In the genomic region with DNA sequence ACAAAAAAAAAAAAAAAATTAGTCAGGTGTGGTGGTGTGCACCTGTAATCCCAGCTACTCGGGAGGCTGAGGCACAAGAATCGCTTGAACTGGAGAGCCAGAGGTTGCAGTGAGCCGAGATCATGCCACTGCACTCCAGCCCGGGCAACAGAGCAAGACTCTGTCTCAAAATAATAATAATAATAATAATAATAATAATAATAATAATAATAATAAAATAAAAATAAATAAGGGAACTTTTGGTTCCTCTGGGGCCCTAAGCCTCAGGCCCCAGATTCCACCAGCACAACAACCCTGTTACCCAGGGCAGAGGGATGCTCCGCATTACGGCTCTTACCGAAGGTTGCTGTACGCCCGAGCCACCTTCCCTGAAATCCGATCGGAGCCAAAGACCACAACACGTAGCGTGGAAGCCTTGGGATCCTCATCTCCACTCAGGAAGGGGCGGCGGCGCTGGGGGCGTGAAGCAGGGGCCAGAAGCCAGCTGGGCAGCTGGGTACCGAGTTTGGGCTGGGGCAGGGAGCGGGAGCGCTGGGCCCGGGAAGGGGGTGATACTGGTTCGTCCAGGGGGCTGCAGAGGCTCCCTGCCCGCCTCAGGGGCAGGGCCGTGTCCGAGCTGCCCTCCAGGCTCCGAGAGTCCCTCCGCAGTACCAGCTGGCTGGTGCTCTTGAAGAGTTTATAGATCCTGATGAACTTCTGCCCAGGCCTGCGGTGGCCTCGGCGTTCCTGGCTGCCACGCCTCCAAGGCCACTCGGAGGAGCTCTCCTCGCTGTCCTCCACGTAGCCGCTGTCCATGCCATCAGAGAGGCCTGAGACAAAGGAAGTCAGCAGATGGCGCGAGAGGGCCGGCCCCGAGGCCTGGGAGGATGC, we compare ENCODE assay signal across 12 cellular contexts. TPM values are rescaled to one million over a fixed set of nuclear protein-coding genes. Genes with fewer than 3 reads are reported as not detected.
DNase-seq lines count a peak whose midpoint lies in the region; ATAC-seq, FAIRE-seq and TF ChIP-seq lines count a peak whose summit lies in the region.
"Had no signal": no experiment of that assay in that cellular context is flagged by ENCODE, and none has a peak within 500 bp of the region (broad histone marks: within the 10 kb centered on the region; RNA-seq: fewer than 3 reads in every experiment).

No MANE protein-coding gene starts in this region.

- no peak overlapping the region for H3K14ac ChIP-seq in IMR-90 (replicated peaks; ENCODE audit: low read depth, low read length)

- H4K8ac ChIP-seq in IMR-90 (ENCODE audit: low read depth in 2 of 2, low read length in 2 of 2), result no peak overlapping the region

- H3K27ac ChIP-seq in IMR-90 (ENCODE audit: insufficient read depth, low read length) (no peak overlapping the region), HepG2 (ENCODE audit: extremely low read length, insufficient read depth, low read length) (no peak overlapping the region)
- H3K27ac ChIP-seq: VCaP had no signal

- no peak overlapping the region for H2BK15ac ChIP-seq in IMR-90 (ENCODE audit: low read depth, low read length)

- no peak overlapping the region for H3K4ac ChIP-seq in IMR-90 (ENCODE audit: low read depth, low read length)

- H3K36me3 ChIP-seq in IMR-90 (ENCODE audit: control insufficient read depth, insufficient read depth, low read length) (no peaks in the 10 kb centered on the region), HepG2 (replicated peaks in 1 of 2; ENCODE audit: control insufficient read depth in 1 of 2, insufficient read depth in 2 of 2, low read length in 2 of 2) (no peaks in the 10 kb centered on the region)

- CTCF ChIA-PET in IMR-90 (lab: Yijun Ruan, JAX), result interaction anchor here (0.5 to 0.9 kb wide), 2 partner anchors 46 to 634 kb away, joined by 3 to 4 read pairs; no protein-coding TSS in a partner anchor
- CTCF ChIA-PET in HepG2 (lab: Yijun Ruan, JAX; ENCODE audit: low intra/inter-chr PET ratio, low total read pairs), result no interaction called here

- no peak overlapping the region for H2BK120ac ChIP-seq in IMR-90 (ENCODE audit: low read depth, low read length)

- H3K18ac ChIP-seq in IMR-90 (ENCODE audit: low read depth, low read length), result no peak overlapping the region

- H3K79me2 ChIP-seq in HepG2 (ENCODE audit: insufficient read depth, low read length), result no peaks in the 10 kb centered on the region

- H3K9me1 ChIP-seq in IMR-90 (ENCODE audit: insufficient read depth, low read length), result no peaks in the 10 kb centered on the region

- FAIRE-seq in HepG2 (lab: Jason Lieb, UNC), result no peak

- H3K27me3 ChIP-seq in IMR-90 (ENCODE audit: control insufficient read depth, insufficient read depth, low read length) (no peaks in the 10 kb centered on the region), HepG2 (ENCODE audit: control insufficient read depth in 1 of 2, insufficient read depth in 2 of 2, low read length in 2 of 2) (peaks cover 7 to 24% of the 10 kb centered on the region in 2 experiments; a peak in 3 of 5 replicates)

- H3K36me3 Mint-ChIP-seq in effector memory CD8-positive, alpha-beta T cell (ENCODE audit: insufficient read depth), result peaks cover 77% of the 10 kb centered on the region

- H3K4me2 ChIP-seq in IMR-90 (ENCODE audit: low read depth, low read length), result no peak overlapping the region
- H3K4me2 ChIP-seq in HepG2 (ENCODE audit: low read depth, low read length), result no peak overlapping the region

- H3K9me3 ChIP-seq in IMR-90 (ENCODE audit: control insufficient read depth, insufficient read depth, low read length) (no peaks in the 10 kb centered on the region; the same call in 1 of the 2 replicates), HepG2 (ENCODE audit: low read length) (no peaks in the 10 kb centered on the region)

- TF ChIP-seq RAD21 in IMR-90 (IDR thresholded peaks at IDR 0.05; ENCODE audit: low read length) (no peak; the same call in 1 of the 2 replicates), HepG2 (CRISPR knock-in tag; IDR thresholded peaks at IDR 0.05) (no peak)

- TF ChIP-seq CTCF in IMR-90 (conservative IDR thresholded peaks at IDR 0.05; ENCODE audit: low read depth, low read length) (no peak), choroid plexus epithelial cell (conservative IDR thresholded peaks at IDR 0.05; ENCODE audit: low read depth, low read length) (peak; percentile 46), HepG2 (CRISPR knock-in tag; IDR thresholded peaks at IDR 0.05) (peak; percentile 78)

- POLR2A ChIA-PET in IMR-90 (lab: Charles Lee; ENCODE audit: unreplicated experiment) (no interaction called here), HepG2 (lab: Yijun Ruan, JAX) (no interaction called here)

- dilution Hi-C loops in IMR-90 (cut with HindIII; ENCODE audit: low sequenced_read_pairs, unreplicated experiment), result no loop called here

- H4K20me1 ChIP-seq in IMR-90 (ENCODE audit: insufficient read depth, low read length) (no peaks in the 10 kb centered on the region), HepG2 (ENCODE audit: insufficient read depth, low read length) (no peaks in the 10 kb centered on the region)

- H3K9me3 Mint-ChIP-seq in effector memory CD8-positive, alpha-beta T cell, result no peaks in the 10 kb centered on the region
- H3K9me3 Mint-ChIP-seq: CD8-positive, alpha-beta memory T cell had no signal

- intact Hi-C loops in IMR-90 (cut with micrococcal nuclease), result no loop called here
- intact Hi-C loops in HepG2 (cut with micrococcal nuclease; ENCODE audit: unreplicated experiment), result no loop called here

- no peak overlapping the region for H2BK5ac ChIP-seq in IMR-90 (ENCODE audit: low read depth, low read length, poor library complexity, severe bottlenecking)

- TF ChIP-seq POLR2A in IMR-90 (IDR thresholded peaks at IDR 0.05; ENCODE audit: low read depth, low read length), result no peak
- no peak for TF ChIP-seq POLR2A in HepG2 (IDR thresholded peaks at IDR 0.05; ENCODE audit: insufficient read depth in 1 of 2, low read depth in 2 of 2, low read length in 2 of 2)

- no peak overlapping the region for H2BK20ac ChIP-seq in IMR-90 (ENCODE audit: low read depth, low read length)

- no peak overlapping the region for H3K56ac ChIP-seq in IMR-90 (ENCODE audit: extremely low read depth, insufficient read depth, low read length)

- BruUV-seq in IMR-90 (replicated peaks; lab: Mats Ljungman, UMichigan) (no TSS peak), HepG2 (replicated peaks; lab: Mats Ljungman, UMichigan) (no TSS peak)

- no peak overlapping the region for H4K91ac ChIP-seq in IMR-90 (ENCODE audit: insufficient read depth, low read depth, low read length)

- H3K79me1 ChIP-seq in IMR-90 (ENCODE audit: low read depth in 1 of 2, low read length in 2 of 2), result no peaks in the 10 kb centered on the region

- no peak overlapping the region for H2AK5ac ChIP-seq in IMR-90 (ENCODE audit: low read depth, low read length)

- ATAC-seq in IMR-90 (ENCODE audit: low read depth), result peak; percentile 75
- ATAC-seq in HepG2, result peak; percentile 83
- no peak for ATAC-seq in effector memory CD8-positive, alpha-beta T cell (replicated peaks)
- ATAC-seq in GM18873 (IDR thresholded peaks at IDR 0.05; ENCODE audit: low FRiP score, unreplicated experiment), result no peak
- ATAC-seq in GM18861 (IDR thresholded peaks at IDR 0.05; ENCODE audit: unreplicated experiment), result no peak

- H2AFZ ChIP-seq in IMR-90 (replicated peaks; ENCODE audit: low read length, poor library complexity) (no peak overlapping the region), HepG2 (ENCODE audit: low read length) (no peak overlapping the region)

- TF ChIP-seq EP300 in HepG2 (IDR thresholded peaks at IDR 0.05; ENCODE audit: low read depth in 2 of 2, low read length in 2 of 2) (no peak), HepG2 (CRISPR knock-in tag; IDR thresholded peaks at IDR 0.05; ENCODE audit: borderline replicate concordance) (no peak)

- no peak overlapping the region for H3K4me3 Mint-ChIP-seq in effector memory CD8-positive, alpha-beta T cell

- peak overlapping the region in 1 of 2 donors; percentile 71 for H3K27ac Mint-ChIP-seq in effector memory CD8-positive, alpha-beta T cell

- H3K4me3 ChIP-seq in IMR-90 (ENCODE audit: insufficient read depth, low read depth, low read length), result no peak overlapping the region
- no peak overlapping the region for H3K4me3 ChIP-seq in choroid plexus epithelial cell (ENCODE audit: low read depth, low read length)
- H3K4me3 ChIP-seq in HepG2 (replicated peaks in 1 of 3; ENCODE audit: insufficient read depth in 1 of 3, low read depth in 2 of 3, low read length in 3 of 3), result no peak overlapping the region

- in situ Hi-C loops in IMR-90 (cut with MboI; ENCODE audit: low sequenced_read_pairs) (no loop called here), HepG2 (cut with HindIII; ENCODE audit: extremely low pct_ligation_motif_present, low pct_unique_long_range_greater_than_20kb) (no loop called here)

- no peak overlapping the region for H4K5ac ChIP-seq in IMR-90 (ENCODE audit: low read depth, low read length)

- H3K4me1 ChIP-seq in IMR-90 (ENCODE audit: control insufficient read depth, insufficient read depth, low read length) (no peaks in the 10 kb centered on the region), HepG2 (ENCODE audit: insufficient read depth, low read length) (no peaks in the 10 kb centered on the region)

- no peak overlapping the region for H2AK9ac ChIP-seq in IMR-90 (replicated peaks; ENCODE audit: low read depth, low read length, poor library complexity)

- WGBS in IMR-90 (ENCODE audit: extremely low coverage in 2 of 2, insufficient read length in 1 of 2), 2 experiments, result 7% methylated on average over 3 of the region's 39 CpGs; no CpG with 5 or more reads in 1 of the 2 experiments
- 46% methylated on average over 25 of the region's 39 CpGs for WGBS in HepG2 (ENCODE audit: low lambda C conversion rate)

- no peaks in the 10 kb centered on the region for H3K27me3 Mint-ChIP-seq in effector memory CD8-positive, alpha-beta T cell

- peak; percentile 63 for DNase-seq in AG08395 (ENCODE audit: low spot score)
- DNase-seq in IMR-90, result no peak
- peak; percentile 22 for DNase-seq in choroid plexus epithelial cell (ENCODE audit: low read depth)
- peak; percentile 39 for DNase-seq in HepG2 (ENCODE audit: low spot score)
- DNase-seq in mesenteric fat pad (ENCODE audit: low spot score), result no peak
- DNase-seq in effector memory CD8-positive, alpha-beta T cell, result no peak
- DNase-seq: CD8-positive, alpha-beta memory T cell; NCI-H2081 treated with DMSO at 0.1 percent for 48 hours; stimulated activated CD4-positive, alpha-beta T cell treated with anti-CD3 and anti-CD28 coated beads, Interleukin-12 subunit alpha, Interleukin-12 subunit beta, amount 100 ng/mL, for 4 hours had no signal

- no peak overlapping the region for H3K9ac ChIP-seq in IMR-90 (ENCODE audit: low read depth, low read length)
- no peak overlapping the region for H3K9ac ChIP-seq in HepG2 (ENCODE audit: insufficient read depth, low read depth, low read length)

- peaks cover 18 to 27% of the 10 kb centered on the region in 2 donors for H3K4me1 Mint-ChIP-seq in effector memory CD8-positive, alpha-beta T cell (ENCODE audit: low read depth in 2 of 2)

- H3K23ac ChIP-seq in IMR-90 (ENCODE audit: low read depth, low read length), result no peak overlapping the region

RNA-seq across cellular contexts. Expression of gene PIK3R6, which starts 20.6 kb away (rescaled TPM):
- total RNA-seq in IMR-90 (2012; rRNA removed) (not detected in 2 replicates), HepG2 (2016; rRNA removed; fragmentation: Illumina TruSeq; extraction: Trizol) (not detected in 2 replicates), mesenteric fat pad (1.6 TPM)
- polyA plus RNA-seq in IMR-90 (2012; rRNA removed) (not detected in 2 replicates), HepG2 (2011; rRNA removed) (not detected in 2 replicates)
- polyA plus RNA-seq in IMR-90 (2012; cell fraction: cytosol; rRNA removed), result not detected in 2 replicates
- not detected in 2 replicates for polyA plus RNA-seq in IMR-90 (2012; cell fraction: nucleus; rRNA removed; ENCODE audit: low replicate concordance)
- total RNA-seq in HepG2 (2016; cell fraction: cytosol; rRNA removed; fragmentation: Illumina TruSeq; extraction: Trizol; ENCODE audit: low read depth), result not detected in 2 replicates
- not detected in 2 replicates for total RNA-seq in HepG2 (2016; cell fraction: insoluble cytoplasmic fraction; rRNA removed; fragmentation: Illumina TruSeq; extraction: Trizol)
- total RNA-seq in HepG2 (2016; cell fraction: membrane; rRNA removed; fragmentation: Illumina TruSeq; extraction: Trizol), result not detected in 2 replicates
- total RNA-seq in HepG2 (2016; cell fraction: nucleus; rRNA removed; fragmentation: Illumina TruSeq; extraction: Trizol), result not detected in 2 replicates
- polyA plus RNA-seq in HepG2 (2011; cell fraction: cytosol; rRNA removed), result 0.03 TPM in 2 replicates
- polyA plus RNA-seq in HepG2 (2011; cell fraction: nucleus; rRNA removed), result 0.26 TPM in 1 of 2 replicates, not detected in the other
- not detected in 2 replicates for polyA plus RNA-seq in HepG2 (2012)
- polyA plus RNA-seq in HepG2 (2016; cell fraction: cytosol; fragmentation: Illumina TruSeq; extraction: Trizol; ENCODE audit: low read depth), result not detected in 2 replicates
- polyA plus RNA-seq in HepG2 (2016; cell fraction: insoluble cytoplasmic fraction; fragmentation: Illumina TruSeq; extraction: Trizol; ENCODE audit: low read depth), result not detected in 2 replicates
- polyA plus RNA-seq in HepG2 (2016; cell fraction: membrane; fragmentation: Illumina TruSeq; extraction: Trizol; ENCODE audit: low read depth), result not detected in 2 replicates
- polyA plus RNA-seq in HepG2 (2016; cell fraction: nucleus; fragmentation: Illumina TruSeq; extraction: Trizol; ENCODE audit: insufficient read depth, low read depth), result not detected in 2 replicates
- 0.09 TPM in 1 of 2 replicates, not detected in the other for polyA minus RNA-seq in HepG2 (2011; rRNA and poly(A)+ RNA removed; ENCODE audit: low replicate concordance)
- not detected in 2 replicates for polyA minus RNA-seq in HepG2 (2011; cell fraction: cytosol; rRNA and poly(A)+ RNA removed)
- polyA minus RNA-seq in HepG2 (2011; cell fraction: nucleus; rRNA and poly(A)+ RNA removed), result not detected in 2 replicates

Comparison
In these comparisons a context has a peak if more than half of its experiments do, and no peak if none do; other contexts are left out.
1. DNase-seq: peak in AG08395 (single experiment), choroid plexus epithelial cell (single experiment) and HepG2 (single experiment); none in IMR-90 (single experiment), mesenteric fat pad (single experiment) and effector memory CD8-positive, alpha-beta T cell (0 of 3).
2. ATAC-seq: peak in IMR-90 (single experiment) and HepG2 (single experiment); none in effector memory CD8-positive, alpha-beta T cell (single experiment), GM18873 (single experiment) and GM18861 (single experiment).